Comparison of ENCODE assay signal across 26 cellular contexts in genomic region chrX:150602296-150602695, GRCh38.
"Had no signal": no experiment of that assay in that cellular context is flagged by ENCODE, and none has a peak within 500 bp of the region (broad histone marks: within the 10 kb centered on the region; RNA-seq: fewer than 3 reads in every experiment).

No MANE protein-coding gene starts in this region.

- H3K4me3 Mint-ChIP-seq: activated CD4-positive, alpha-beta memory T cell treated with anti-CD3 and anti-CD28 coated beads for 36 hours; activated CD4-positive, alpha-beta T cell treated with anti-CD3 and anti-CD28 coated beads, Interleukin-2, amount 10 ng/mL, durations not matched to agents 7 days and 5 days; activated naive CD4-positive, alpha-beta T cell treated with anti-CD3 and anti-CD28 coated beads, Interleukin-2, amount 50 U/mL, for 24 hours; activated naive CD8-positive, alpha-beta T cell treated with anti-CD3 and anti-CD28 coated beads, Interleukin-2, amount 10 ng/mL, durations not matched to agents 7 days and 5 days; central memory CD8-positive, alpha-beta T cell; T-helper 2 cell treated with Interferon-gamma antibody and Interleukin-4, amounts not matched to agents 5 μg/mL and 100 μg/mL, for 36 hours had no signal

- H3K36me3 ChIP-seq: cardiac muscle cell, SJCRH30 had no signal

- H3K4me1 ChIP-seq: ascending aorta, SJCRH30 had no signal

- H3K4me1 Mint-ChIP-seq: activated naive CD4-positive, alpha-beta T cell treated with anti-CD3 and anti-CD28 coated beads, Interleukin-2, amount 50 U/mL, for 24 hours had no signal

- H3K27me3 Mint-ChIP-seq: activated CD4-positive, alpha-beta memory T cell treated with anti-CD3 and anti-CD28 coated beads for 36 hours; activated CD4-positive, alpha-beta T cell treated with anti-CD3 and anti-CD28 coated beads, Interleukin-2, amount 10 ng/mL, durations not matched to agents 7 days and 5 days; activated naive CD4-positive, alpha-beta T cell treated with anti-CD3 and anti-CD28 coated beads, Interleukin-2, amount 50 U/mL, for 24 hours; activated naive CD8-positive, alpha-beta T cell treated with anti-CD3 and anti-CD28 coated beads, Interleukin-2, amount 10 ng/mL, durations not matched to agents 7 days and 5 days; central memory CD8-positive, alpha-beta T cell had no signal

- DNase-seq: activated CD4-positive, alpha-beta memory T cell treated with anti-CD3 and anti-CD28 coated beads for 36 hours; activated CD4-positive, alpha-beta T cell treated with anti-CD3 and anti-CD28 coated beads, Interleukin-2, amount 10 ng/mL, durations not matched to agents 7 days and 5 days; activated gamma-delta T cell; activated naive CD4-positive, alpha-beta T cell treated with Interleukin-2 at 50 U/mL for 16 hours; activated naive CD8-positive, alpha-beta T cell treated with anti-CD3 and anti-CD28 coated beads, Interleukin-2, amount 10 ng/mL, durations not matched to agents 7 days and 5 days; activated T-cell treated with anti-CD3 and anti-CD28 coated beads, Interleukin-2, amount 50 U/mL, for 48 hours; amygdala; IMR-90; MV-4-11; NCI-H1092; NCI-H1436 treated with DMSO at 0.1 percent for 48 hours; NCI-H1694 treated with DMSO at 0.1 percent for 48 hours; NCI-H2029; NCI-H345; NCI-H524 treated with DMSO at 0.1 percent for 48 hours; SHP77; SJCRH30 had no signal

- H3K9me3 Mint-ChIP-seq: activated CD4-positive, alpha-beta memory T cell treated with anti-CD3 and anti-CD28 coated beads for 36 hours; activated CD4-positive, alpha-beta T cell treated with anti-CD3 and anti-CD28 coated beads, Interleukin-2, amount 10 ng/mL, durations not matched to agents 7 days and 5 days; activated naive CD4-positive, alpha-beta T cell treated with anti-CD3 and anti-CD28 coated beads, Interleukin-2, amount 50 U/mL, for 24 hours; activated naive CD8-positive, alpha-beta T cell treated with anti-CD3 and anti-CD28 coated beads, Interleukin-2, amount 10 ng/mL, durations not matched to agents 7 days and 5 days; activated T-helper 2 cell treated with anti-CD3 and anti-CD28 coated beads, Interferon-gamma antibody, Interleukin-2, Interleukin-4, amounts not matched to agents 10 μg/mL and 5 μg/mL and 100 μg/mL, durations not matched to agents 14 hours and 24 hours and 36 hours; central memory CD8-positive, alpha-beta T cell; T-helper 2 cell treated with Interferon-gamma antibody and Interleukin-4, amounts not matched to agents 5 μg/mL and 100 μg/mL, for 36 hours had no signal

- H3K9me3 ChIP-seq: ascending aorta, SJCRH30 had no signal

- H3K27ac Mint-ChIP-seq: activated CD4-positive, alpha-beta memory T cell treated with anti-CD3 and anti-CD28 coated beads for 36 hours; activated CD4-positive, alpha-beta T cell treated with anti-CD3 and anti-CD28 coated beads, Interleukin-2, amount 10 ng/mL, durations not matched to agents 7 days and 5 days; activated naive CD8-positive, alpha-beta T cell treated with anti-CD3 and anti-CD28 coated beads, Interleukin-2, amount 10 ng/mL, durations not matched to agents 7 days and 5 days; T-helper 2 cell treated with Interferon-gamma antibody and Interleukin-4, amounts not matched to agents 5 μg/mL and 100 μg/mL, for 36 hours had no signal

- H3K27ac ChIP-seq: ascending aorta, cardiac muscle cell, SJCRH30, SK-N-MC had no signal

- ATAC-seq: K562, Panc1 had no signal

- H3K27me3 ChIP-seq: ascending aorta, cardiac muscle cell, SJCRH30 had no signal

- H3K4me3 ChIP-seq: ascending aorta, cardiac muscle cell, K562, SJCRH30, SK-N-MC had no signal
